8 cellular contexts compared by ENCODE assay signal in the genomic region with DNA sequence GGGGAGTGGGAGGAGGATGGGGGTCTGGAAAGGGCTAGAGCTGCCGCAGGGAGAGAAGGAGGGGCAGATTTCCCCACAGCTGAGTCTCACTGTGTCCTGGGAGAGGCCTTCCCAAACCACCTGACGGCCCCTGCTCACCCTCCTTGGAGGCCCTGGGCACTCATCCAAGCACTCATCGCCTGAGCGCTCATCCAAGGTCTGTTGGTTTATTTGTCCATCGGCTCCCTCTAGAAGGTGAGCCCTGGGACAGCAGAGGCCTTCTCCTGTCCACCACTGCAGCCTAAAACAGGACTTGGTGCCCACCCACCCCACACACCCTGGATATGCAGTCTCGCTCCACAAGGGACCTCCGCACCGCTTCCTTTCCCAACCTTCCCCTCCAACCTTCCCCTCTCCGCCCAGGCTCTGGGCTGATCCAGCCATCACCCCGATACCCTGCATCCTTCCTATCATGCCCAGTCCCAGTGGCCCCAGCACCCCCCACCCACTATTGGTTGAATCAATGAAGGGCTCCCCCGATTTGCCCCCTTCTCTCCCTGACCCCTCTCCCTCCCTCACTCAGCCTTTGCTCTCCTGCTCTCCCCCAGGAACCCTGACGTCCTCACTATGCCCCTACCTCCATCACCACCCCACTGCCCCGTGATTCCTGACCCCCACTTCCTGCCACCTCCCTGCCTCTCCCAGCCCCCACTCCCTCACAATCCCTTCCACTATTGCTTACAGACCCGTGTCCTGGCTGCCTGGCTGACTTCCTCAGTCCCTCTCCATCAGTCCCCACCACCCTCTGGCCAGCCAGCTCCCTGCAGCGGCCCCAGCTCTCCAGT. TPM values are rescaled to one million over a fixed set of nuclear protein-coding genes. Genes with fewer than 3 reads are reported as not detected.
DNase-seq lines count a peak whose midpoint lies in the region; ATAC-seq and TF ChIP-seq lines count a peak whose summit lies in the region.

No MANE protein-coding gene starts in this region.

- peak; percentile 12 for ATAC-seq in aorta (ENCODE audit: low FRiP score)
- ATAC-seq in HG03135 (IDR thresholded peaks at IDR 0.05; ENCODE audit: unreplicated experiment), result no peak

- no peak for TF ChIP-seq CTCF in PC-9 (conservative IDR thresholded peaks at IDR 0.05)

- peak overlapping the region; percentile 85 for H3K27ac Mint-ChIP-seq in activated naive CD4-positive, alpha-beta T cell treated with anti-CD3 and anti-CD28 coated beads for 36 hours
- H3K27ac Mint-ChIP-seq in dendritic cell treated with granulocyte-macrophage colony-stimulating factor and Interleukin-4, amounts not matched to agents 40 ng/mL and 50 ng/mL, for 4 days, result peak overlapping the region; percentile 87

- no TSS peak for BruUV-seq in PC-9 (replicated peaks; lab: Mats Ljungman, UMichigan)

- 80% methylated on average over 14 to 15 of the region's 15 CpGs for WGBS in mesodermal cell (ENCODE audit: insufficient coverage in 2 of 2), 2 experiments
- WGBS in aorta, 2 donors, result 47 to 50% methylated on average over 14 to 15 of the region's 15 CpGs

- no peaks in the 10 kb centered on the region for H3K36me3 ChIP-seq in PC-9 (ENCODE audit: low read depth)
- H3K36me3 ChIP-seq in mesodermal cell (ENCODE audit: control insufficient read depth, insufficient read depth, low read length), result peaks cover 29% of the 10 kb centered on the region
- peaks cover 0 to 3% of the 10 kb centered on the region in 2 donors for H3K36me3 ChIP-seq in aorta (ENCODE audit: control insufficient read depth in 1 of 2, insufficient read depth in 2 of 2, low read length in 1 of 2)

- H3K4me1 ChIP-seq in PC-9 (replicated peaks; ENCODE audit: insufficient read depth), result no peaks in the 10 kb centered on the region
- peaks cover 21% of the 10 kb centered on the region for H3K4me1 ChIP-seq in mesodermal cell (ENCODE audit: control insufficient read depth, insufficient read depth, low read length, poor library complexity, severe bottlenecking)
- H3K4me1 ChIP-seq in aorta (ENCODE audit: control insufficient read depth in 1 of 2, insufficient read depth in 2 of 2, low read length in 2 of 2), result no peaks in the 10 kb centered on the region

- H3K27ac ChIP-seq in PC-9 (no peak overlapping the region), mesodermal cell (ENCODE audit: low read depth, low read length, severe bottlenecking) (peak overlapping the region; percentile 88), aorta (ENCODE audit: low read depth in 1 of 2, low read length in 2 of 2) (no peak overlapping the region)

- no peaks in the 10 kb centered on the region for H3K27me3 Mint-ChIP-seq in activated naive CD4-positive, alpha-beta T cell treated with anti-CD3 and anti-CD28 coated beads for 36 hours (ENCODE audit: low read depth)
- H3K27me3 Mint-ChIP-seq in dendritic cell treated with granulocyte-macrophage colony-stimulating factor and Interleukin-4, amounts not matched to agents 40 ng/mL and 50 ng/mL, for 4 days, result no peaks in the 10 kb centered on the region

- no peaks in the 10 kb centered on the region for H3K9me2 ChIP-seq in PC-9 (ENCODE audit: insufficient read depth)

- no peak overlapping the region for H2AFZ ChIP-seq in PC-9

- POLR2A ChIA-PET in PC-9 (lab: Charles Lee; ENCODE audit: unreplicated experiment), result no interaction called here

- peak overlapping the region; percentile 74 for H3K4me2 ChIP-seq in PC-9

- H3K4me1 Mint-ChIP-seq in activated naive CD4-positive, alpha-beta T cell treated with anti-CD3 and anti-CD28 coated beads for 36 hours (ENCODE audit: low read depth), result peaks cover 12% of the 10 kb centered on the region
- H3K4me1 Mint-ChIP-seq in dendritic cell treated with granulocyte-macrophage colony-stimulating factor and Interleukin-4, amounts not matched to agents 40 ng/mL and 50 ng/mL, for 4 days (ENCODE audit: low read depth), result peaks cover 49% of the 10 kb centered on the region

- H3K9me3 Mint-ChIP-seq in activated naive CD4-positive, alpha-beta T cell treated with anti-CD3 and anti-CD28 coated beads for 36 hours, result no peaks in the 10 kb centered on the region
- no peaks in the 10 kb centered on the region for H3K9me3 Mint-ChIP-seq in dendritic cell treated with granulocyte-macrophage colony-stimulating factor and Interleukin-4, amounts not matched to agents 40 ng/mL and 50 ng/mL, for 4 days

- H3K4me3 ChIP-seq in PC-9 (peak overlapping the region; percentile 64), mesodermal cell (ENCODE audit: extremely low read depth, insufficient read depth, low read length, poor library complexity, severe bottlenecking) (peak overlapping the region; percentile 78), aorta (ENCODE audit: low read length in 2 of 2) (no peak overlapping the region)

- H4K20me1 ChIP-seq in PC-9 (ENCODE audit: insufficient read depth), result peaks cover 11% of the 10 kb centered on the region

- H3K36me3 Mint-ChIP-seq in activated naive CD4-positive, alpha-beta T cell treated with anti-CD3 and anti-CD28 coated beads for 36 hours (ENCODE audit: low read depth), result no peaks in the 10 kb centered on the region
- H3K36me3 Mint-ChIP-seq in dendritic cell treated with granulocyte-macrophage colony-stimulating factor and Interleukin-4, amounts not matched to agents 40 ng/mL and 50 ng/mL, for 4 days (ENCODE audit: low read depth), result peaks cover 56% of the 10 kb centered on the region

- intact Hi-C loops in activated naive CD4-positive, alpha-beta T cell treated with anti-CD3 and anti-CD28 coated beads for 36 hours (cut with micrococcal nuclease), result loop anchor here (2.0 to 5.0 kb wide), 2 partner anchors 209 to 336 kb away; a partner anchor contains a TSS
- intact Hi-C loops in PC-9 (cut with micrococcal nuclease; ENCODE audit: unreplicated experiment) (loop anchor here (5.0 kb wide), 1 partner anchor 181 kb away; a partner anchor contains a TSS), aorta (cut with DNase I) (loop anchor here (2.0 to 5.0 kb wide), 2 partner anchors 53 to 54 kb away; a partner anchor contains a TSS)
- intact Hi-C loops in dendritic cell treated with granulocyte-macrophage colony-stimulating factor and Interleukin-4, amounts not matched to agents 40 ng/mL and 50 ng/mL, for 4 days (cut with micrococcal nuclease), result loop anchor here (2.0 kb wide), 1 partner anchor 53 kb away; a partner anchor contains a TSS

- no peaks in the 10 kb centered on the region for H3K27me3 ChIP-seq in PC-9 (ENCODE audit: insufficient read depth, low read depth)
- no peaks in the 10 kb centered on the region for H3K27me3 ChIP-seq in aorta (ENCODE audit: control insufficient read depth in 1 of 2, insufficient read depth in 2 of 2, low read length in 1 of 2)

- peaks cover 20% of the 10 kb centered on the region for H3K79me2 ChIP-seq in PC-9 (ENCODE audit: low read depth)

- H3K9me3 ChIP-seq in PC-9 (ENCODE audit: insufficient read depth, low read depth), result no peaks in the 10 kb centered on the region
- no peaks in the 10 kb centered on the region for H3K9me3 ChIP-seq in mesodermal cell (ENCODE audit: control insufficient read depth, low read length)
- H3K9me3 ChIP-seq in aorta (ENCODE audit: control insufficient read depth, low read length), result no peaks in the 10 kb centered on the region

- DNase-seq in activated naive CD4-positive, alpha-beta T cell treated with anti-CD3 and anti-CD28 coated beads for 36 hours, result no peak
- DNase-seq in activated naive CD4-positive, alpha-beta T cell (lab: John Stamatoyannopoulos, UW), result no peak
- no peak for DNase-seq in PC-9
- peak in 1 of 2 donors; percentile 68 for DNase-seq in aorta
- no peak for DNase-seq in HuH-7 (ENCODE audit: low spot score)

- CTCF ChIA-PET in activated naive CD4-positive, alpha-beta T cell treated with anti-CD3 and anti-CD28 coated beads for 36 hours (lab: Charles Lee), result interaction anchor here (1.5 kb wide), 1 partner anchor 67 kb away, joined by 3 read pairs; no protein-coding TSS in a partner anchor
- CTCF ChIA-PET in PC-9 (lab: Charles Lee), result interaction anchor here (0.7 kb wide), 1 partner anchor 185 kb away, joined by 4 read pairs; no protein-coding TSS in a partner anchor

- peaks cover 6% of the 10 kb centered on the region; the same call in 1 of the 2 replicates for H3F3A ChIP-seq in PC-9 (ENCODE audit: insufficient read depth, low read depth)

- peak overlapping the region; percentile 86 for H3K4me3 Mint-ChIP-seq in activated naive CD4-positive, alpha-beta T cell treated with anti-CD3 and anti-CD28 coated beads for 36 hours
- peak overlapping the region; percentile 89 for H3K4me3 Mint-ChIP-seq in dendritic cell treated with granulocyte-macrophage colony-stimulating factor and Interleukin-4, amounts not matched to agents 40 ng/mL and 50 ng/mL, for 4 days

RNA-seq across cellular contexts. Expression of a gene that starts 1.6 kb away (rescaled TPM):
- 10 to 100 TPM; 28.7 to 36.2 TPM for total RNA-seq in activated naive CD4-positive, alpha-beta T cell treated with anti-CD3 and anti-CD28 coated beads for 36 hours
- 79.4 and 94.7 TPM in 2 replicates for total RNA-seq in PC-9 (2021)
- 39.8 TPM for polyA plus RNA-seq in mesodermal cell (2013, experiment 1 of 2)
- polyA plus RNA-seq in mesodermal cell (2013, experiment 2 of 2), result 34.6 TPM
- total RNA-seq in aorta, result 10 to 100 TPM; 84.9 to 86.7 TPM
- 100 to 1,000 TPM in 1 of 2 donors, 10 to 100 TPM in 1; 78.5 to 181 TPM for polyA plus RNA-seq in aorta

RNA-seq across cellular contexts. Expression of a gene that starts 16.1 kb away (rescaled TPM):
- total RNA-seq in activated naive CD4-positive, alpha-beta T cell treated with anti-CD3 and anti-CD28 coated beads for 36 hours, result 10 to 100 TPM; 43.0 to 43.5 TPM
- total RNA-seq in PC-9 (2021) (50.8 and 60.2 TPM in 2 replicates), aorta (10 to 100 TPM; 23.6 to 36.1 TPM)
- 108 TPM for polyA plus RNA-seq in mesodermal cell (2013, experiment 1 of 2)
- polyA plus RNA-seq in mesodermal cell (2013, experiment 2 of 2), result 94.7 TPM
- polyA plus RNA-seq in aorta, result 10 to 100 TPM; 15.4 to 47.9 TPM

RNA-seq across cellular contexts. Expression of a gene that starts 53.5 kb away (rescaled TPM):
- 10 to 100 TPM; 57.3 to 65.1 TPM for total RNA-seq in activated naive CD4-positive, alpha-beta T cell treated with anti-CD3 and anti-CD28 coated beads for 36 hours
- total RNA-seq in PC-9 (2021), result 24.3 and 30.0 TPM in 2 replicates
- polyA plus RNA-seq in mesodermal cell (2013, experiment 1 of 2), result 23.5 TPM
- 22.8 TPM for polyA plus RNA-seq in mesodermal cell (2013, experiment 2 of 2)
- total RNA-seq in aorta, result 1 to 10 TPM; 6.5 to 7.0 TPM
- polyA plus RNA-seq in aorta, result 1 to 10 TPM; 5.2 to 9.3 TPM

RNA-seq across cellular contexts. Expression of a gene that starts 55.6 kb away (rescaled TPM):
- total RNA-seq in activated naive CD4-positive, alpha-beta T cell treated with anti-CD3 and anti-CD28 coated beads for 36 hours, result 10 to 100 TPM; 31.7 to 32.1 TPM
- total RNA-seq in PC-9 (2021) (45.8 and 49.2 TPM in 2 replicates), aorta (10 to 100 TPM; 66.5 to 69.7 TPM)
- 96.1 TPM for polyA plus RNA-seq in mesodermal cell (2013, experiment 1 of 2)
- 78.6 TPM for polyA plus RNA-seq in mesodermal cell (2013, experiment 2 of 2)
- polyA plus RNA-seq in aorta, result 10 to 100 TPM; 37.7 to 48.6 TPM

Comparison
In these comparisons a context has a peak if more than half of its experiments do, and no peak if none do; other contexts are left out.
1. H3K4me3 ChIP-seq: peak in PC-9 (single experiment) and mesodermal cell (single experiment); none in aorta (0 of 2).